10 cellular contexts compared by ENCODE assay signal in the genomic region with DNA sequence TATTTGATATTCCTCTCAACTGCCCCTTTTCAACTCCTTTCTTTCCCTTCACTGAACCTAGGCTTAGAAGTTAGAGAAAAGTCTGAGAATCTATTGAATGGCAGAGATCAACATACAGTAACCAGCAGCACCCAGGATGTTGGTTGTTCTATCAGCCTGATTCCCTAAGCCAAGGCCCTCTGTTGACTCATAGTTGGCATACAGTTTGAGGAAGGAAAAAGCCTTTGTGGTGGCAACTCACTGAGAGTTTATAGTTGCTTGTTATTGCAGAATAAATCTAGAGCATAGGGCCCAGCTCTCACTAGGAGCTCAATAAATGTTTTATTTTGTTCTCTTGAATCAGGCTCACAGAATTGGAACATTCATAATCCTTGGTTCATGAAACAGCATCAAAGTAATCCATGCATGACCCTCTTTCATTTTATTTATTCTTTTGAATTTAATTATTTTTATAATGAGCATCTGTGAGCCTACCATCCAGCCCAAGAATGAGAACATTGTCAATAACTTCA.
A peak's percentile ranks its signal among the peaks of the same experiment; 100 is the strongest.
DNase-seq lines count a peak whose midpoint lies in the region; ATAC-seq and TF ChIP-seq lines count a peak whose summit lies in the region.
"Had no signal": no experiment of that assay in that cellular context is flagged by ENCODE, and none has a peak within 500 bp of the region (broad histone marks: within the 10 kb centered on the region; RNA-seq: fewer than 3 reads in every experiment).

No MANE protein-coding gene starts in this region.

- no peaks in the 10 kb centered on the region for H4K20me1 ChIP-seq in mammary epithelial cell (ENCODE audit: insufficient read depth, low read length)

- H3K27ac ChIP-seq in mammary epithelial cell (ENCODE audit: insufficient read depth, low read depth, low read length) (peak overlapping the region; percentile 66), Peyer's patch (no peak overlapping the region)

- DNase-seq in Daoy (ENCODE audit: low read depth) = peak; percentile 79
- peak; percentile 83 for DNase-seq in NB4 (ENCODE audit: low read depth)
- DNase-seq in mammary epithelial cell = peak; percentile 86
- peak in 1 of 3 donors; percentile 72 for DNase-seq in mucosa of descending colon
- no peak for DNase-seq in NCI-H2029 treated with DMSO at 0.1 percent for 48 hours (lab: John Stamatoyannopoulos, UW)
- no peak for DNase-seq in Peyer's patch
- DNase-seq in NCI-H1092 (lab: John Stamatoyannopoulos, UW) = no peak
- DNase-seq: activated CD4-positive, alpha-beta T cell treated with anti-CD3 and anti-CD28 coated beads for 48 hours; NCI-H1694 treated with DMSO at 0.1 percent for 48 hours had no signal

- no peak overlapping the region for H3K9ac ChIP-seq in mammary epithelial cell (ENCODE audit: insufficient read depth, low read length)

- H3K36me3 ChIP-seq in mammary epithelial cell (ENCODE audit: insufficient read depth, low read length) (no peaks in the 10 kb centered on the region), mucosa of descending colon (ENCODE audit: low read depth) (no peaks in the 10 kb centered on the region), Peyer's patch (no peaks in the 10 kb centered on the region)

- dilution Hi-C loops in mammary epithelial cell (cut with HindIII; ENCODE audit: low sequenced_read_pairs) = no loop called here

- in situ Hi-C loops in mammary epithelial cell (cut with MboI; ENCODE audit: low sequenced_read_pairs in 2 of 2) = no loop called here

- no TSS peak for BruUV-seq in mammary epithelial cell (replicated peaks; lab: Mats Ljungman, UMichigan)

- no peak for TF ChIP-seq POLR2A in NB4 (IDR thresholded peaks at IDR 0.05; ENCODE audit: extremely low read depth, insufficient read length)
- TF ChIP-seq POLR2A in Peyer's patch (IDR thresholded peaks at IDR 0.05) = no peak

- H3K4me2 ChIP-seq in mammary epithelial cell (ENCODE audit: insufficient read depth, low read depth, low read length) = no peak overlapping the region

- no peaks in the 10 kb centered on the region for H3K79me2 ChIP-seq in mammary epithelial cell (ENCODE audit: insufficient read depth, low read length)

- H3K4me1 ChIP-seq in mammary epithelial cell (ENCODE audit: insufficient read depth, low read length) = peaks cover 25% of the 10 kb centered on the region
- H3K4me1 ChIP-seq in mucosa of descending colon (ENCODE audit: low read depth) = peaks cover 10% of the 10 kb centered on the region
- H3K4me1 ChIP-seq in Peyer's patch = no peaks in the 10 kb centered on the region

- peak overlapping the region; percentile 67 for H2AFZ ChIP-seq in mammary epithelial cell (ENCODE audit: low read depth, low read length)

- no peaks in the 10 kb centered on the region for H3K27me3 ChIP-seq in mammary epithelial cell (ENCODE audit: insufficient read depth, low read length)
- H3K27me3 ChIP-seq in Peyer's patch = no peaks in the 10 kb centered on the region

- ATAC-seq in mucosa of descending colon = peak; percentile 99
- no peak for ATAC-seq in GM18868 (IDR thresholded peaks at IDR 0.05; ENCODE audit: unreplicated experiment)

- H3K4me3 ChIP-seq in NB4 (ENCODE audit: low read depth, low read length) (no peak overlapping the region), mammary epithelial cell (replicated peaks in 1 of 3; ENCODE audit: insufficient read depth in 1 of 3, low read depth in 2 of 3, low read length in 3 of 3) (no peak overlapping the region), mucosa of descending colon (no peak overlapping the region), Peyer's patch (no peak overlapping the region)

- CTCF ChIA-PET in mammary epithelial cell (lab: Charles Lee; ENCODE audit: low non-redundant PET) = no interaction called here

- intact Hi-C loops in mammary epithelial cell (cut with micrococcal nuclease) (no loop called here), mucosa of descending colon (cut with DNase I, micrococcal nuclease) (no loop called here)

- no peaks in the 10 kb centered on the region for H3K9me3 ChIP-seq in mammary epithelial cell (replicated peaks; ENCODE audit: insufficient read depth, low read length)
- no peaks in the 10 kb centered on the region for H3K9me3 ChIP-seq in mucosa of descending colon
- H3K9me3 ChIP-seq in Peyer's patch = no peaks in the 10 kb centered on the region

- TF ChIP-seq CTCF in NB4 (IDR thresholded peaks at IDR 0.05; ENCODE audit: low read depth, low read length) (no peak), mammary epithelial cell (conservative IDR thresholded peaks at IDR 0.05 in 1 of 2, IDR thresholded peaks at IDR 0.05 in 1 of 2; ENCODE audit: extremely low read depth in 1 of 2, insufficient read depth in 1 of 2, low read depth in 1 of 2, low read length in 2 of 2) (no peak), mucosa of descending colon (IDR thresholded peaks at IDR 0.05) (no peak), Peyer's patch (IDR thresholded peaks at IDR 0.05) (no peak)

Comparison
In these comparisons a context has a peak if more than half of its experiments do, and no peak if none do; other contexts are left out.
1. DNase-seq: peak in Daoy (single experiment), NB4 (single experiment) and mammary epithelial cell (single experiment); none in NCI-H2029 treated with DMSO at 0.1 percent for 48 hours (single experiment), Peyer's patch (0 of 3) and NCI-H1092 (single experiment).